Comparison of ENCODE assay signal across 36 cellular contexts in the genomic region with DNA sequence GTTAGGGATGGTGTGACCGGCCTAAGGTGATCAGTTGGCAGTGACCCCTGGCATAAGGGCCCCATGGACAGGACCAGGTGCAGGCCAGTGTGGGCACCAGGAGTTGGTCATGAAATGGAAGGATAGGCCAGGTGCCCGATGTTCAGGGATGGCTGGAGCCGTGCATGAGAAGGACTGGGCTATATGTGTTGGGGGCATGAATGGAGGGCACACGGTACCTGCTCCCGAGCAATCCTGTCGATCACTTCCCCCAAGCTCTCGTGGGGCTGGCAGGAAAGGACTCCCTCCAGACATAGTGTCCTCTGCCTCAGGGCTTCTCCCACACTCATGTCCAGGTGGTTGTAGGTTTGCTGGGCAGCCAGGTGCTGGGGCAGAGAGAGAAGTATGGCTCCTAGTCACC. TPM values are rescaled to one million over a fixed set of nuclear protein-coding genes. Genes with fewer than 3 reads are reported as not detected.
"Had no signal": no experiment of that assay in that cellular context is flagged by ENCODE, and none has a peak within 500 bp of the region (broad histone marks: within the 10 kb centered on the region; RNA-seq: fewer than 3 reads in every experiment).

No MANE protein-coding gene starts in this region.

- ATAC-seq: heart right ventricle; left colon; naive thymus-derived CD4-positive, alpha-beta T cell; right cardiac atrium had no signal

- H3K4me3 ChIP-seq: colonic mucosa, esophagus muscularis mucosa, heart right ventricle, neural progenitor cell, ovary, stomach, testis, tibial artery had no signal

- H3K27me3 ChIP-seq: colonic mucosa, neural progenitor cell, ovary, testis, tibial artery had no signal

- H3K36me3 Mint-ChIP-seq: naive thymus-derived CD4-positive, alpha-beta T cell; neural progenitor cell; type B pancreatic cell had no signal

- DNase-seq: central memory CD4-positive, alpha-beta T cell; colonic mucosa; effector memory CD4-positive, alpha-beta T cell; foreskin keratinocyte; glutamatergic neuron; heart right ventricle; hippocampal formation; left colon; mesendoderm; midbrain; naive thymus-derived CD4-positive, alpha-beta T cell; nucleus accumbens; ovary; posterior cingulate gyrus; right cardiac atrium; small intestine; stimulated activated CD4-positive, alpha-beta T cell treated with anti-CD3 and anti-CD28 coated beads, Interleukin-15, amount 100 ng/mL, for 24 hours; stimulated activated CD4-positive, alpha-beta T cell treated with anti-CD3 and anti-CD28 coated beads, Interleukin-2, amount 100 ng/mL, for 48 hours; stimulated activated naive CD4-positive, alpha-beta T cell treated with Interleukin-2 at 50 U/mL for 16 hours; stomach; testis; tibial artery had no signal

- H3K27ac Mint-ChIP-seq: dendritic cell treated with granulocyte-macrophage colony-stimulating factor and Interleukin-4, amounts not matched to agents 40 ng/mL and 50 ng/mL, for 4 days; naive thymus-derived CD4-positive, alpha-beta T cell; nephron; neural progenitor cell; type B pancreatic cell had no signal

- H3K9me3 ChIP-seq: colonic mucosa, esophagus muscularis mucosa, heart right ventricle, ovary, stomach, testis, tibial artery had no signal

- H3K4me3 Mint-ChIP-seq: dendritic cell treated with granulocyte-macrophage colony-stimulating factor and Interleukin-4, amounts not matched to agents 40 ng/mL and 50 ng/mL, for 4 days; naive thymus-derived CD4-positive, alpha-beta T cell; nephron; neural progenitor cell; type B pancreatic cell had no signal

- H3K27ac ChIP-seq: colonic mucosa, esophagus muscularis mucosa, foreskin keratinocyte, heart right ventricle, neural progenitor cell, ovary, stomach, testis, tibial artery had no signal

- H3K4me1 ChIP-seq: colonic mucosa, esophagus muscularis mucosa, foreskin keratinocyte, neural progenitor cell, stomach, testis, tibial artery had no signal

- H3K36me3 ChIP-seq: colonic mucosa, neural progenitor cell, ovary had no signal

- H3K9me3 Mint-ChIP-seq: dendritic cell treated with granulocyte-macrophage colony-stimulating factor and Interleukin-4, amounts not matched to agents 40 ng/mL and 50 ng/mL, for 4 days; naive thymus-derived CD4-positive, alpha-beta T cell; nephron; neural progenitor cell; type B pancreatic cell had no signal

RNA-seq across cellular contexts. Expression of gene PRKAG3, which starts 7.6 kb away (rescaled TPM):
- total RNA-seq: chondrocyte; colonic mucosa; endothelial cell of umbilical vein; epithelial cell of proximal tubule; esophagus muscularis mucosa; foreskin keratinocyte; kidney epithelial cell; left colon; liver; lung microvascular endothelial cell; mucosa of gallbladder; naive thymus-derived CD4-positive, alpha-beta T cell; stomach; subcutaneous adipose tissue had no signal

RNA-seq across cellular contexts. Expression of gene WNT6, which starts 35.6 kb away (rescaled TPM):
- total RNA-seq: chondrocyte, endothelial cell of umbilical vein, epithelial cell of proximal tubule, fibroblast of lung, foreskin keratinocyte, lung microvascular endothelial cell had no signal

RNA-seq across cellular contexts. Expression of gene WNT10A, which starts 56.6 kb away (rescaled TPM):
- total RNA-seq: chondrocyte, endothelial cell of umbilical vein, fibroblast of lung, lung microvascular endothelial cell, right cardiac atrium, subcutaneous adipose tissue had no signal
